2 cellular contexts compared by ENCODE assay signal in the genomic region with DNA sequence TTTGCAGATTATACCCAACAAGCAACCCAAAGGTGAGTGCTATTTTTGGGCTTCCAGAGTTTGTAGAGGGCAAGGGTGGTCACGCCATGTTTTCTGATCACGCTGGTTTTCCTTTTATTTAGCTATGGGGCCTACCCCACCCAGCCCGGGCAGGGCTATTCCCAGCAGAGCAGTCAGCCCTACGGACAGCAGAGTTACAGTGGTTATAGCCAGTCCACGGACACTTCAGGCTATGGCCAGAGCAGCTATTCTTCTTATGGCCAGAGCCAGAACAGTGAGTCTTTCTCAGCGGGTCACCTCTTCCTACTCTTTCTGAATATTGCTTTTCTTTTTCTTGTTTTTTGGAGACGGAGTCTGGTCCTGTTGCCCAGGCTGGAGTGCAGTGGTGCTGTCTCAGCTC.
A peak's percentile ranks its signal among the peaks of the same experiment; 100 is the strongest.
TF ChIP-seq lines count a peak whose summit lies in the region.

No MANE protein-coding gene starts in this region.

TF ChIP-seq in A549, 52 proteins besides CTCF, POLR2A, EP300 and RAD21:
- TF ChIP-seq CBX2 (IDR thresholded peaks at IDR 0.05; ENCODE audit: borderline replicate concordance, low read depth) (no peak), TP53 (CRISPR knock-in tag; IDR thresholded peaks at IDR 0.05) (no peak), POLR2AphosphoS2 (conservative IDR thresholded peaks at IDR 0.05; ENCODE audit: low read length) (no peak), FOSL2 (IDR thresholded peaks at IDR 0.05) (no peak), FOSL2 (CRISPR knock-in tag; IDR thresholded peaks at IDR 0.05) (no peak), KDM5A (IDR thresholded peaks at IDR 0.05) (no peak), CHD2 (IDR thresholded peaks at IDR 0.05; ENCODE audit: low read length, partially characterized antibody) (no peak), CEBPB (IDR thresholded peaks at IDR 0.05) (no peak), HOXB13 (CRISPR knock-in tag; IDR thresholded peaks at IDR 0.05; ENCODE audit: low read depth) (no peak), FOSB (CRISPR knock-in tag; IDR thresholded peaks at IDR 0.05) (no peak), JUNB (IDR thresholded peaks at IDR 0.05) (no peak), HOXA7 (CRISPR knock-in tag; IDR thresholded peaks at IDR 0.05) (no peak)
- TF ChIP-seq, protein P1, sequence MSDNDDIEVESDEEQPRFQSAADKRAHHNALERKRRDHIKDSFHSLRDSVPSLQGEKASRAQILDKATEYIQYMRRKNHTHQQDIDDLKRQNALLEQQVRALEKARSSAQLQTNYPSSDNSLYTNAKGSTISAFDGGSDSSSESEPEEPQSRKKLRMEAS (IDR thresholded peaks at IDR 0.05) = no peak
TF ChIP-seq in A549: peak in this region for 0.

TF ChIP-seq in HEK293, 187 proteins besides CTCF, POLR2A, EP300 and RAD21:
- TF ChIP-seq ZNF600 (tag by site-specific recombination; IDR thresholded peaks at IDR 0.05) (peak; percentile 69; the same call in 1 of the 2 replicates), ZNF140 (tag by site-specific recombination; IDR thresholded peaks at IDR 0.05) (no peak)
